In the genomic region with DNA sequence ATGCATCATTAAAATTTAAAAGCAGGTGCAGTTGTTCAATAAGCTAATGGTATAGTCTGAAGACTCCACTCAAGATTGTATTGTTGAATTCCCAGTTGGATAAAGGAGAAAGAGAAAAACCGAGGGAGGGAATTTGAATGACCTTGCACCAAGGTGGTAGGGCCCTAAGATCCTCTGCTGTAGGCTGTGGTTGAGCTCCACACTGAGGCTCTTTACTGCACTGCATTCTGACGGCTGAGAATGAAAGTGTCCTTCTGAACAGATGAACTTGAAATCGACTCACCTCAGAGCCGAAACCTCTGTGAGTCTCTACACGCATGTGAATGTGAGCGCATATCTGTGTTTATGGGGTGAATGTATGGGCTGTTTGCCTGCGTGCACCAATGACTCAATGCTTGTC, we compare ENCODE assay signal across 11 cellular contexts.
A peak's percentile ranks its signal among the peaks of the same experiment; 100 is the strongest.
DNase-seq lines count a peak whose midpoint lies in the region; ATAC-seq and TF ChIP-seq lines count a peak whose summit lies in the region.
"Had no signal": no experiment of that assay in that cellular context is flagged by ENCODE, and none has a peak within 500 bp of the region (broad histone marks: within the 10 kb centered on the region; RNA-seq: fewer than 3 reads in every experiment).

No MANE protein-coding gene starts in this region.

- H3K9me3 ChIP-seq in NT2/D1 (ENCODE audit: insufficient read depth, low read length) = no peaks in the 10 kb centered on the region
- H3K9me3 ChIP-seq: BLaER1 treated with 17β-estradiol and CSF1 and Interleukin-3, amounts not matched to agents 10 nM and 100 nM had no signal

- H3K36me3 ChIP-seq in NT2/D1 (ENCODE audit: insufficient read depth, insufficient read length, low read length) = no peaks in the 10 kb centered on the region
- H3K36me3 ChIP-seq: BLaER1 treated with 17β-estradiol and CSF1 and Interleukin-3, amounts not matched to agents 10 nM and 100 nM had no signal

- no peak overlapping the region for H3K9ac ChIP-seq in NT2/D1 (ENCODE audit: insufficient read length, low read depth)
- H3K9ac ChIP-seq: BLaER1 treated with 17β-estradiol and CSF1 and Interleukin-3, amounts not matched to agents 10 nM and 100 nM had no signal

- H3K4me3 ChIP-seq in NT2/D1 (ENCODE audit: insufficient read length, low read depth) (no peak overlapping the region), fibroblast of pulmonary artery (replicated peaks; ENCODE audit: low read depth, low read length) (no peak overlapping the region)
- H3K4me3 ChIP-seq: BLaER1 treated with 17β-estradiol and CSF1 and Interleukin-3, amounts not matched to agents 10 nM and 100 nM had no signal

- ATAC-seq in GM18520 (IDR thresholded peaks at IDR 0.05; ENCODE audit: unreplicated experiment) = no peak

- H3K4me1 ChIP-seq in NT2/D1 (ENCODE audit: insufficient read depth, insufficient read length) = no peaks in the 10 kb centered on the region

- DNase-seq in SIG-M5 treated with dmso at 0.1 percent for 504 hours (lab: John Stamatoyannopoulos, UW; ENCODE audit: unreplicated experiment) (peak; percentile 7), SIG-M5 (lab: John Stamatoyannopoulos, UW) (no peak), NT2/D1 (ENCODE audit: low read depth, low spot score) (peak; percentile 64), fibroblast of pulmonary artery (ENCODE audit: low read depth) (peak; percentile 20), superior temporal gyrus (ENCODE audit: extremely low spot score) (peak; percentile 34), GDM1 (lab: John Stamatoyannopoulos, UW) (no peak)
- DNase-seq in activated CD4-positive, alpha-beta T cell treated with anti-CD3 and anti-CD28 coated beads, Interleukin-2, amount 50 U/mL, for 1 hour = no peak
- DNase-seq: activated B cell treated with CpG ODN at 0.5 μM for 24 hours, right cardiac atrium had no signal

- no peaks in the 10 kb centered on the region for H3K27me3 ChIP-seq in NT2/D1 (ENCODE audit: insufficient read depth, insufficient read length)
- H3K27me3 ChIP-seq: BLaER1 treated with 17β-estradiol and CSF1 and Interleukin-3, amounts not matched to agents 10 nM and 100 nM had no signal

- peak; percentile 31 for TF ChIP-seq CTCF in fibroblast of pulmonary artery (IDR thresholded peaks at IDR 0.05; ENCODE audit: low read length, missing control alignments)

Comparison
In these comparisons a context has a peak if more than half of its experiments do, and no peak if none do; other contexts are left out.
1. DNase-seq: peak in SIG-M5 treated with dmso at 0.1 percent for 504 hours (single experiment), NT2/D1 (single experiment), fibroblast of pulmonary artery (single experiment) and superior temporal gyrus (single experiment); none in SIG-M5 (single experiment), activated CD4-positive, alpha-beta T cell treated with anti-CD3 and anti-CD28 coated beads, Interleukin-2, amount 50 U/mL, for 1 hour (single experiment) and GDM1 (single experiment).